ENCODE assay signal across 2 cellular contexts in the genomic region with DNA sequence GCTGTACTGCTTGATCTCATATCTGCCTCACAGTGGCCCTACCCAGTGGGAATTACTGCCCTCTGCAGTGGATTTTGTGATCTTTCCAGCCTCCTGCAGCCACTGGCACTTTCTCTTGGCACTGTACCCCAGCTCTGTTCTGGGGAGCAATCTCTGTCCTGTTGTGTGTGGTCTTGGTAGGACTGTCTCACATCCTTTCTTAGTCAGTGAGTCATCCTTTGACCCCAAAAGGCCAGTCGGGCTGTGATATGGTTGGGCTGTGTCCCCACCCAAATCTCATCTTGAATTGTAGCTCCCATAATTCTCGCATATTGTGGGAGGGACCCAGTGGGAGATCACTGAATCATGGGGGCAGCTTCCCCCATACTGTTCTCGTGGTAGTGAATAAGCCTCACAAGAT.
A peak's percentile ranks its signal among the peaks of the same experiment; 100 is the strongest.
TF ChIP-seq lines count a peak whose summit lies in the region.

No MANE protein-coding gene starts in this region.

TF ChIP-seq in A549, 52 proteins besides CTCF, POLR2A, EP300 and RAD21:
- TF ChIP-seq, protein P1, sequence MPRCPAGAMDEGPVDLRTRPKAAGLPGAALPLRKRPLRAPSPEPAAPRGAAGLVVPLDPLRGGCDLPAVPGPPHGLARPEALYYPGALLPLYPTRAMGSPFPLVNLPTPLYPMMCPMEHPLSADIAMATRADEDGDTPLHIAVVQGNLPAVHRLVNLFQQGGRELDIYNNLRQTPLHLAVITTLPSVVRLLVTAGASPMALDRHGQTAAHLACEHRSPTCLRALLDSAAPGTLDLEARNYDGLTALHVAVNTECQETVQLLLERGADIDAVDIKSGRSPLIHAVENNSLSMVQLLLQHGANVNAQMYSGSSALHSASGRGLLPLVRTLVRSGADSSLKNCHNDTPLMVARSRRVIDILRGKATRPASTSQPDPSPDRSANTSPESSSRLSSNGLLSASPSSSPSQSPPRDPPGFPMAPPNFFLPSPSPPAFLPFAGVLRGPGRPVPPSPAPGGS (IDR thresholded peaks at IDR 0.05), result no peak
- TF ChIP-seq, protein P2, sequence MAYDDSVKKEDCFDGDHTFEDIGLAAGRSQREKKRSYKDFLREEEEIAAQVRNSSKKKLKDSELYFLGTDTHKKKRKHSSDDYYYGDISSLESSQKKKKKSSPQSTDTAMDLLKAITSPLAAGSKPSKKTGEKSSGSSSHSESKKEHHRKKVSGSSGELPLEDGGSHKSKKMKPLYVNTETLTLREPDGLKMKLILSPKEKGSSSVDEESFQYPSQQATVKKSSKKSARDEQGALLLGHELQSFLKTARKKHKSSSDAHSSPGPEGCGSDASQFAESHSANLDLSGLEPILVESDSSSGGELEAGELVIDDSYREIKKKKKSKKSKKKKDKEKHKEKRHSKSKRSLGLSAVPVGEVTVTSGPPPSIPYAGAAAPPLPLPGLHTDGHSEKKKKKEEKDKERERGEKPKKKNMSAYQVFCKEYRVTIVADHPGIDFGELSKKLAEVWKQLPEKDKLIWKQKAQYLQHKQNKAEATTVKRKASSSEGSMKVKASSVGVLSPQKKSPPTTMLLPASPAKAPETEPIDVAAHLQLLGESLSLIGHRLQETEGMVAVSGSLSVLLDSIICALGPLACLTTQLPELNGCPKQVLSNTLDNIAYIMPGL (CRISPR knock-in tag; IDR thresholded peaks at IDR 0.05; ENCODE audit: borderline replicate concordance), result no peak
- TF ChIP-seq, protein P3, sequence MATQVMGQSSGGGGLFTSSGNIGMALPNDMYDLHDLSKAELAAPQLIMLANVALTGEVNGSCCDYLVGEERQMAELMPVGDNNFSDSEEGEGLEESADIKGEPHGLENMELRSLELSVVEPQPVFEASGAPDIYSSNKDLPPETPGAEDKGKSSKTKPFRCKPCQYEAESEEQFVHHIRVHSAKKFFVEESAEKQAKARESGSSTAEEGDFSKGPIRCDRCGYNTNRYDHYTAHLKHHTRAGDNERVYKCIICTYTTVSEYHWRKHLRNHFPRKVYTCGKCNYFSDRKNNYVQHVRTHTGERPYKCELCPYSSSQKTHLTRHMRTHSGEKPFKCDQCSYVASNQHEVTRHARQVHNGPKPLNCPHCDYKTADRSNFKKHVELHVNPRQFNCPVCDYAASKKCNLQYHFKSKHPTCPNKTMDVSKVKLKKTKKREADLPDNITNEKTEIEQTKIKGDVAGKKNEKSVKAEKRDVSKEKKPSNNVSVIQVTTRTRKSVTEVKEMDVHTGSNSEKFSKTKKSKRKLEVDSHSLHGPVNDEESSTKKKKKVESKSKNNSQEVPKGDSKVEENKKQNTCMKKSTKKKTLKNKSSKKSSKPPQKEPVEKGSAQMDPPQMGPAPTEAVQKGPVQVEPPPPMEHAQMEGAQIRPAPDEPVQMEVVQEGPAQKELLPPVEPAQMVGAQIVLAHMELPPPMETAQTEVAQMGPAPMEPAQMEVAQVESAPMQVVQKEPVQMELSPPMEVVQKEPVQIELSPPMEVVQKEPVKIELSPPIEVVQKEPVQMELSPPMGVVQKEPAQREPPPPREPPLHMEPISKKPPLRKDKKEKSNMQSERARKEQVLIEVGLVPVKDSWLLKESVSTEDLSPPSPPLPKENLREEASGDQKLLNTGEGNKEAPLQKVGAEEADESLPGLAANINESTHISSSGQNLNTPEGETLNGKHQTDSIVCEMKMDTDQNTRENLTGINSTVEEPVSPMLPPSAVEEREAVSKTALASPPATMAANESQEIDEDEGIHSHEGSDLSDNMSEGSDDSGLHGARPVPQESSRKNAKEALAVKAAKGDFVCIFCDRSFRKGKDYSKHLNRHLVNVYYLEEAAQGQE (IDR thresholded peaks at IDR 0.05), result no peak
- no peak for TF ChIP-seq CHD2 (IDR thresholded peaks at IDR 0.05; ENCODE audit: low read length, partially characterized antibody)
- no peak for TF ChIP-seq FOSL2 (IDR thresholded peaks at IDR 0.05)
- TF ChIP-seq FOSL2 (CRISPR knock-in tag; IDR thresholded peaks at IDR 0.05), result 0 out of 2 replicates have a peak, but pooled peaks have one; percentile 13

TF ChIP-seq in HEK293, 187 proteins besides CTCF, POLR2A, EP300 and RAD21:
- TF ChIP-seq, protein P4, sequence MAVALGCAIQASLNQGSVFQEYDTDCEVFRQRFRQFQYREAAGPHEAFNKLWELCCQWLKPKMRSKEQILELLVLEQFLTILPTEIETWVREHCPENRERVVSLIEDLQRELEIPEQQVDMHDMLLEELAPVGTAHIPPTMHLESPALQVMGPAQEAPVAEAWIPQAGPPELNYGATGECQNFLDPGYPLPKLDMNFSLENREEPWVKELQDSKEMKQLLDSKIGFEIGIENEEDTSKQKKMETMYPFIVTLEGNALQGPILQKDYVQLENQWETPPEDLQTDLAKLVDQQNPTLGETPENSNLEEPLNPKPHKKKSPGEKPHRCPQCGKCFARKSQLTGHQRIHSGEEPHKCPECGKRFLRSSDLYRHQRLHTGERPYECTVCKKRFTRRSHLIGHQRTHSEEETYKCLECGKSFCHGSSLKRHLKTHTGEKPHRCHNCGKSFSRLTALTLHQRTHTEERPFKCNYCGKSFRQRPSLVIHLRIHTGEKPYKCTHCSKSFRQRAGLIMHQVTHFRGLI (tag by site-specific recombination; IDR thresholded peaks at IDR 0.05), result peak; percentile 48; the same call in 1 of the 2 replicates
- TF ChIP-seq SCRT1 (tag by site-specific recombination; IDR thresholded peaks at IDR 0.05; ENCODE audit: borderline replicate concordance), result no peak
